14 cellular contexts compared by ENCODE assay signal in the genomic region with DNA sequence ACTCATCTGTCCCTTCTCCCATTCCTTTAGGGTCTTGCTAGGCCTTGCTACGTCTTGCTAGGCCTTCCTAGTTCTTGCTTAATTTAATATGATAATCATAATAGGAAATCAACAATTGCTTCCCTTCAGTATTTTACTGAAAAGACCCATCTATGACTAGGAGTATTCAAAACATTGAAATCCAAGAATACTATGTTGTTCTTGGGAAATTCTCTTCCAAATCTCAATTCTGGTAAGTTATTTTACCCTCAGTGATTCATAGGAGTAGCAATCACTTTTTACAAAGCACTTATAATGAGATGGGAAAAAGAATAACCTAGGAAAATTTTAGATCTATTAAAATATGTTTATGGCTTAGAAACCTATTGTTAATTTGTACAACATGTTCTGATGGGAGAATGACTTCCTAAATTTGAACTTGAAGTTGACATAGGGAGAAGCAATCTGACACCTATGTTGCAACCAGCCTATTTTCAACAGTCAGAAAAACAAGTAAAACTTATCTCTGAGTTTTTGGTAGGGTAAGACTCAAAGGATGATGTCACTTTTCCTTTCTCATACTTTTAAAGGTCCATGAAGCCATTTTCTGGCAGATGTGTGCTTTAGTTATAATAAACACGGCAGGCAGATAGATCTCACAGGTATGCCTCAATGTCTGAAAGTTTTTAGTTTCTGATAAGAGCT. TPM values are rescaled to one million over a fixed set of nuclear protein-coding genes. Genes with fewer than 3 reads are reported as not detected.
DNase-seq lines count a peak whose midpoint lies in the region; ATAC-seq and TF ChIP-seq lines count a peak whose summit lies in the region.
"Had no signal": no experiment of that assay in that cellular context is flagged by ENCODE, and none has a peak within 500 bp of the region (broad histone marks: within the 10 kb centered on the region; RNA-seq: fewer than 3 reads in every experiment).

No MANE protein-coding gene starts in this region.

- no peak overlapping the region for H3K27ac Mint-ChIP-seq in T-cell
- H3K27ac Mint-ChIP-seq: activated B cell treated with CpG ODN at 0.5 μM for 24 hours, natural killer cell had no signal

- H3K27me3 ChIP-seq in transverse colon: no peaks in the 10 kb centered on the region
- H3K27me3 ChIP-seq: BLaER1 treated with 17β-estradiol and CSF1 and Interleukin-3, amounts not matched to agents 10 nM and 100 nM had no signal

- ATAC-seq in sciatic nerve: peak; percentile 73
- ATAC-seq in T-cell (replicated peaks in 1 of 4): no peak
- no peak for ATAC-seq in HG03045 (IDR thresholded peaks at IDR 0.05; ENCODE audit: unreplicated experiment)
- ATAC-seq: natural killer cell had no signal

- H3K4me3 ChIP-seq in transverse colon: no peak overlapping the region
- H3K4me3 ChIP-seq: BLaER1 treated with 17β-estradiol and CSF1 and Interleukin-3, amounts not matched to agents 10 nM and 100 nM had no signal

- CTCF ChIA-PET in T-cell (lab: Charles Lee): no interaction called here

- H3K27ac ChIP-seq in transverse colon: no peak overlapping the region

- in situ Hi-C loops in transverse colon (cut with MboI; ENCODE audit: low pct_ligation_motif_present in 1 of 4, low pct_unique_long_range_greater_than_20kb in 1 of 4, low sequenced_read_pairs in 3 of 4): no loop called here

- no peaks in the 10 kb centered on the region for H3K36me3 Mint-ChIP-seq in T-cell
- H3K36me3 Mint-ChIP-seq: natural killer cell had no signal

- WGBS in transverse colon (ENCODE audit: low coverage in 1 of 2), 2 donors: 81 to 93% methylated on average over 2 of the region's 2 CpGs

- H3K4me3 Mint-ChIP-seq in T-cell: no peak overlapping the region
- H3K4me3 Mint-ChIP-seq: activated B cell treated with CpG ODN at 0.5 μM for 24 hours, natural killer cell had no signal

- no peaks in the 10 kb centered on the region for H3K9me3 Mint-ChIP-seq in T-cell
- H3K9me3 Mint-ChIP-seq: activated B cell treated with CpG ODN at 0.5 μM for 24 hours, natural killer cell had no signal

- H3K4me1 ChIP-seq in transverse colon: no peaks in the 10 kb centered on the region

- H3K36me3 ChIP-seq in transverse colon: no peaks in the 10 kb centered on the region
- H3K36me3 ChIP-seq: BLaER1 treated with 17β-estradiol and CSF1 and Interleukin-3, amounts not matched to agents 10 nM and 100 nM had no signal

- no peaks in the 10 kb centered on the region for H3K9me3 ChIP-seq in transverse colon
- H3K9me3 ChIP-seq: BLaER1 treated with 17β-estradiol and CSF1 and Interleukin-3, amounts not matched to agents 10 nM and 100 nM had no signal

- TF ChIP-seq CTCF in transverse colon (IDR thresholded peaks at IDR 0.05): no peak

- no peaks in the 10 kb centered on the region for H3K4me1 Mint-ChIP-seq in T-cell
- H3K4me1 Mint-ChIP-seq: activated B cell treated with CpG ODN at 0.5 μM for 24 hours, natural killer cell had no signal

- DNase-seq in CD1c-positive myeloid dendritic cell (ENCODE audit: extremely low spot score) (peak; percentile 53), NOMO-1 treated with dmso at 0.1 percent for 144 hours (lab: John Stamatoyannopoulos, UW; ENCODE audit: unreplicated experiment) (peak; percentile 12), fibroblast of gingiva (ENCODE audit: low read depth) (peak; percentile 78), sciatic nerve (ENCODE audit: low spot score) (no peak), T-cell (no peak), transverse colon (no peak)
- no peak for DNase-seq in activated effector memory CD4-positive, alpha-beta T cell treated with Interleukin-2 at 50 U/mL for 16 hours
- DNase-seq: activated B cell treated with CpG ODN at 0.5 μM for 24 hours; activated T-cell treated with anti-CD3 and anti-CD28 coated beads, Interleukin-2, amount 50 U/mL, for 1 hour; natural killer cell; SHP77; small intestine had no signal

- no peaks in the 10 kb centered on the region for H3K27me3 Mint-ChIP-seq in T-cell
- H3K27me3 Mint-ChIP-seq: activated B cell treated with CpG ODN at 0.5 μM for 24 hours had no signal

- intact Hi-C loops in sciatic nerve (cut with DNase I): no loop called here
- intact Hi-C loops in transverse colon (cut with DNase I; ENCODE audit: low total_unique reads): no loop called here

- POLR2A ChIA-PET in T-cell (lab: Charles Lee): no interaction called here

- TF ChIP-seq POLR2A in transverse colon (IDR thresholded peaks at IDR 0.05): no peak

- TF ChIP-seq EP300 in transverse colon (IDR thresholded peaks at IDR 0.05; ENCODE audit: low read depth): no peak

RNA-seq across cellular contexts. Expression of a gene that starts 29.5 kb away (rescaled TPM):
- total RNA-seq in sciatic nerve (244 TPM), T-cell (10 to 100 TPM; 47.2 to 70.2 (median 65.0) TPM), transverse colon (100 to 1,000 TPM in 1 of 4 donors, 10 to 100 TPM in 3; 67.0 to 121 (median 86.8) TPM)

Comparison
In these comparisons a context has a peak if more than half of its experiments do, and no peak if none do; other contexts are left out.
1. DNase-seq: peak in CD1c-positive myeloid dendritic cell (single experiment), NOMO-1 treated with dmso at 0.1 percent for 144 hours (single experiment) and fibroblast of gingiva (single experiment); none in sciatic nerve (single experiment), activated effector memory CD4-positive, alpha-beta T cell treated with Interleukin-2 at 50 U/mL for 16 hours (single experiment), T-cell (0 of 34) and transverse colon (single experiment).